8 cellular contexts compared by ENCODE assay signal in the genomic region with DNA sequence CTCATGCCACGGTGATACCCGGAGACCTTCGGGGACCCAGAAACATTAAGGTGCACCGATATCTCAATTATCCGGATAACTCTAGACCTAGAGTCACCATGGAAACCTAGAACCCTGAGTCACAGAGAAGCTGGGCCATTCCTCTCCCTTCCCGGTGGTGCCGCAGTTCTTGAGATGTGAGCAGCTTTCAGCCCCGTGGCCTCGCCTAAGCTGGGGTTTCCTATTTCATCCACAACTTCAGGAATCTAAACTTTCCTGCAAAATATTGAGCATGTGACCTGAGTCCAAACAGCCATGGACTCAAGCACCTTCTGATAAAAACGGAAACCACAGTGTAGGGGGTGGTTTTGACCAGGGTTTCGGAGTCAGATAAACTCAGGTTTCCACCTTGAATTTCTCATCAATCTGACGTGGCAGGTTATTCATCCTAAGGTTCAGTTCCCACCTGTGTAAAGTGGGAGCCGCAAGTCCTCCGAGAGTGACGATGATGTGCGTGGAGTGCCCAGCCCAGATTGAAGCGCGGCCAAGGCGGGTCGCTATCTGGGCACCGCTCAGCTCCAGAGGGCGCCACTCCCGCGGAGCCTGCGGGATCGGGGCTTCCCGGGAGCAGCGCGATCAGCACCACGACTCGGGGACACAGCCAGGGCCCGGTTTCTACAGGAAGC. TPM values are rescaled to one million over a fixed set of nuclear protein-coding genes. Genes with fewer than 3 reads are reported as not detected.
DNase-seq lines count a peak whose midpoint lies in the region; ATAC-seq, FAIRE-seq and TF ChIP-seq lines count a peak whose summit lies in the region.

No MANE protein-coding gene starts in this region.

- ATAC-seq in RWPE2 (ENCODE audit: low read depth) = peak; percentile 10
- ATAC-seq in GM12878 = peak; percentile 9
- peak; percentile 77 for ATAC-seq in sciatic nerve
- ATAC-seq in GM19035 (IDR thresholded peaks at IDR 0.05; ENCODE audit: unreplicated experiment) = no peak

- peak overlapping the region; percentile 77 for H2AFZ ChIP-seq in GM12878 (ENCODE audit: control insufficient read depth, low read depth, low read length)

- no peak for FAIRE-seq in GM12878 (lab: Jason Lieb, UNC)

- H3K4me2 ChIP-seq in GM12878 (ENCODE audit: control insufficient read depth, insufficient read depth) = peak overlapping the region; percentile 99

- H3K4me3 ChIP-seq in RWPE2 (ENCODE audit: severe bottlenecking) = peak overlapping the region; percentile 98
- H3K4me3 ChIP-seq in GM12878 = peak overlapping the region; percentile 83
- H3K4me3 ChIP-seq in iPS DF 6.9 (ENCODE audit: low read length) = peak overlapping the region; percentile 97; the same call in 1 of the 2 replicates

- H3K79me2 ChIP-seq in GM12878 (ENCODE audit: control insufficient read depth, insufficient read depth, low read length) = no peaks in the 10 kb centered on the region

- H3K36me3 ChIP-seq in RWPE2 (ENCODE audit: low read depth) = peaks cover 37% of the 10 kb centered on the region
- no peaks in the 10 kb centered on the region for H3K36me3 ChIP-seq in GM12878 (ENCODE audit: control insufficient read depth in 2 of 2, insufficient read depth in 2 of 2, low read length in 1 of 2)
- no peaks in the 10 kb centered on the region for H3K36me3 ChIP-seq in iPS DF 6.9 (ENCODE audit: control insufficient read depth, insufficient read depth, low read length)

- in situ Hi-C loops in GM12878 (cut with MboI) = no loop called here

- 30% methylated on average over 32 of the region's 32 CpGs for WGBS in GM12878 (ENCODE audit: insufficient coverage, insufficient replicate concordance, low lambda C conversion rate, missing lambda C conversion rate)
- no CpG with 5 or more reads among the region's 32 CpGs for WGBS in iPS DF 6.9 (ENCODE audit: insufficient coverage, insufficient read length)

- TF ChIP-seq CTCF in GM12872 (IDR thresholded peaks at IDR 0.05; ENCODE audit: insufficient read depth, low read depth, low read length) = peak; percentile 40
- peak; percentile 55 for TF ChIP-seq CTCF in RWPE2 (IDR thresholded peaks at IDR 0.05; ENCODE audit: poor library complexity, severe bottlenecking)
- TF ChIP-seq CTCF in GM12878 (IDR thresholded peaks at IDR 0.05 in 2 of 3, conservative IDR thresholded peaks at IDR 0.05 in 1 of 3; ENCODE audit: control insufficient read depth in 2 of 3, extremely low read depth in 1 of 3, insufficient read depth in 1 of 3, low read depth in 3 of 3, low read length in 3 of 3) = peak; percentile 25 to 36 (median 32); a peak in 3 of 6 replicates

- H3K27ac ChIP-seq in RWPE2 (ENCODE audit: poor library complexity, severe bottlenecking) (peak overlapping the region; percentile 93), GM12878 (ENCODE audit: control insufficient read depth, insufficient read depth) (no peak overlapping the region), iPS DF 6.9 (ENCODE audit: low read length) (no peak overlapping the region)

- DNase-seq in A172 (ENCODE audit: low spot score) (peak; percentile 60), HT-29 (ENCODE audit: low spot score) (peak; percentile 68), RWPE2 (ENCODE audit: low spot score) (no peak), GM12878 (ENCODE audit: low read depth, low spot score) (no peak), iPS DF 6.9 (ENCODE audit: low read depth, low spot score) (no peak), sciatic nerve (ENCODE audit: low spot score) (peak; percentile 84)

- intact Hi-C loops in GM12878 (cut with micrococcal nuclease; ENCODE audit: unreplicated experiment) (no loop called here), sciatic nerve (cut with DNase I) (no loop called here)

- no peak for TF ChIP-seq EP300 in GM12878 (IDR thresholded peaks at IDR 0.05; ENCODE audit: borderline replicate concordance in 1 of 2, control insufficient read depth in 1 of 2, low read depth in 2 of 2, low read length in 2 of 2)

- BruUV-seq in GM12878 (replicated peaks; lab: Mats Ljungman, UMichigan) = no TSS peak

- TF ChIP-seq POLR2A in GM12878 (IDR thresholded peaks at IDR 0.05; ENCODE audit: low read depth, low read length) = no peak

- peaks cover 68% of the 10 kb centered on the region for H3K4me1 ChIP-seq in RWPE2 (ENCODE audit: insufficient read depth, poor library complexity, severe bottlenecking)
- H3K4me1 ChIP-seq in GM12878 (ENCODE audit: control insufficient read depth, insufficient read depth, low read length) = peaks cover 11% of the 10 kb centered on the region
- H3K4me1 ChIP-seq in iPS DF 6.9 (ENCODE audit: control insufficient read depth, insufficient read depth, low read length) = peaks cover 9% of the 10 kb centered on the region

- peak overlapping the region; percentile 28 for H3K9ac ChIP-seq in GM12878 (ENCODE audit: control insufficient read depth, insufficient read depth, low read length)

- TF ChIP-seq RAD21 in GM12878 (IDR thresholded peaks at IDR 0.05; ENCODE audit: insufficient read depth, low read depth, low read length) = peak; percentile 22; the same call in 1 of the 2 replicates

- H3K27me3 ChIP-seq in RWPE2 (ENCODE audit: insufficient read depth, poor library complexity, severe bottlenecking) (no peaks in the 10 kb centered on the region), GM12878 (replicated peaks in 1 of 2; ENCODE audit: control insufficient read depth in 2 of 2, insufficient read depth in 2 of 2, low read length in 1 of 2) (no peaks in the 10 kb centered on the region; a peak in 1 of 4 replicates), iPS DF 6.9 (ENCODE audit: control insufficient read depth, insufficient read depth, low read length) (no peaks in the 10 kb centered on the region)

- POLR2A ChIA-PET in GM12878 (lab: Charles Lee) = no interaction called here

- RAD21 ChIA-PET in GM12878 (lab: Charles Lee; ENCODE audit: unreplicated experiment) = no interaction called here

- no peaks in the 10 kb centered on the region for H4K20me1 ChIP-seq in GM12878 (ENCODE audit: control insufficient read depth, insufficient read depth)

- H3K9me3 ChIP-seq in RWPE2 (ENCODE audit: severe bottlenecking) (no peaks in the 10 kb centered on the region), GM12878 (replicated peaks; ENCODE audit: control insufficient read depth, insufficient read depth, low read length) (no peaks in the 10 kb centered on the region), iPS DF 6.9 (ENCODE audit: control insufficient read depth, insufficient read depth, low read length) (no peaks in the 10 kb centered on the region)

- SMC1A ChIA-PET in GM12878 (lab: Charles Lee; ENCODE audit: uncharacterized antibody, unreplicated experiment) = interaction anchor here (1.2 kb wide), 1 partner anchor 34 kb away, joined by 3 read pairs; no protein-coding TSS in a partner anchor

- CTCF ChIA-PET in GM12878 (lab: Yijun Ruan, JAX) = interaction anchor here (0.9 kb wide), 1 partner anchor 27 kb away, joined by 3 read pairs; no protein-coding TSS in a partner anchor

TF ChIP-seq in GM12878, 131 proteins besides CTCF, POLR2A, EP300 and RAD21:
- peak; percentile 29; the same call in 1 of the 2 replicates for TF ChIP-seq IKZF1 (conservative IDR thresholded peaks at IDR 0.05)
- no peak for TF ChIP-seq SMAD1 (IDR thresholded peaks at IDR 0.05; ENCODE audit: low read depth, partially characterized antibody)
- no peak for TF ChIP-seq NR2C1 (IDR thresholded peaks at IDR 0.05)
- peak; percentile 78 for TF ChIP-seq RUNX3 (IDR thresholded peaks at IDR 0.05; ENCODE audit: low read length)
- TF ChIP-seq KLF5 (IDR thresholded peaks at IDR 0.05; ENCODE audit: partially characterized antibody) = no peak
- TF ChIP-seq CREM (IDR thresholded peaks at IDR 0.05; ENCODE audit: low read depth) = 0 out of 2 replicates have a peak, but pooled peaks have one; percentile 26
- peak; percentile 60; the same call in 1 of the 2 replicates for TF ChIP-seq EED (IDR thresholded peaks at IDR 0.05; ENCODE audit: low read depth)
TF ChIP-seq in GM12878: peak in this region for 4.

RNA-seq across cellular contexts. Expression of a gene that starts 1.0 kb away (rescaled TPM):
- 15.9 and 21.7 TPM in 2 replicates for total RNA-seq in A172 (2014; rRNA removed; shearing (Covaris generic))
- total RNA-seq in HT-29 (2014; rRNA removed; shearing (Covaris generic)) = 171 and 172 TPM in 2 replicates
- total RNA-seq in GM12878 (2013; cell fraction: nucleolus; rRNA removed) = 2.2 and 2.7 TPM in 2 replicates
- total RNA-seq in GM12878 (2014; rRNA removed) (3.1 and 3.4 TPM in 2 replicates), GM12878 (2014; rRNA removed; fragmentation: Illumina TruSeq; extraction: Trizol) (3.4 TPM in 2 replicates), GM12878 (2021) (8.6 and 10.1 TPM in 2 replicates), sciatic nerve (139 TPM)
- 1.5 TPM for polyA plus RNA-seq in GM12878 (2011; ENCODE audit: low read depth)
- polyA plus RNA-seq in GM12878 (2011; rRNA removed) (2.7 and 4.7 TPM in 2 replicates), GM12878 (2014; fragmentation: Illumina TruSeq; extraction: Trizol) (6.5 and 7.8 TPM in 2 replicates), GM12878 (2014; fragmentation: Nextera tagmentation; extraction: Ambion mirVana) (1 to 10 TPM in 1 of 2 experiments, under 1 TPM in 1; 0.52 to 1.2 TPM), GM12878 (2014; rRNA removed) (5.4 and 6.4 TPM in 2 replicates), GM12878 (2016; fragmentation: Nextera tagmentation; extraction: Ambion mirVana) (1 to 10 TPM; 3.8 to 3.9 TPM)
- polyA plus RNA-seq in GM12878 (2011; cell fraction: cytosol; rRNA removed) = 3.7 TPM in 2 replicates
- polyA plus RNA-seq in GM12878 (2011; cell fraction: nucleus; rRNA removed) = 8.2 and 8.8 TPM in 2 replicates
- polyA plus RNA-seq in GM12878 (2012) = 2.3 and 3.3 TPM in 2 replicates
- polyA minus RNA-seq in GM12878 (2011; rRNA and poly(A)+ RNA removed) = 3.9 and 4.6 TPM in 2 replicates
- polyA minus RNA-seq in GM12878 (2011; cell fraction: cytosol; rRNA and poly(A)+ RNA removed) = 3.6 TPM in 2 replicates
- polyA minus RNA-seq in GM12878 (2011; cell fraction: nucleus; rRNA and poly(A)+ RNA removed) = 3.4 and 6.3 TPM in 2 replicates

Comparison
In these comparisons a context has a peak if more than half of its experiments do, and no peak if none do; other contexts are left out.
1. DNase-seq: peak in A172 (single experiment), HT-29 (single experiment) and sciatic nerve (single experiment); none in RWPE2 (single experiment), GM12878 (single experiment) and iPS DF 6.9 (single experiment).
2. Peak in every context shown above with its lines, with median percentiles within 50 percentile points of each other: CTCF ChIP-seq and H3K4me3 ChIP-seq.